In the genomic region with DNA sequence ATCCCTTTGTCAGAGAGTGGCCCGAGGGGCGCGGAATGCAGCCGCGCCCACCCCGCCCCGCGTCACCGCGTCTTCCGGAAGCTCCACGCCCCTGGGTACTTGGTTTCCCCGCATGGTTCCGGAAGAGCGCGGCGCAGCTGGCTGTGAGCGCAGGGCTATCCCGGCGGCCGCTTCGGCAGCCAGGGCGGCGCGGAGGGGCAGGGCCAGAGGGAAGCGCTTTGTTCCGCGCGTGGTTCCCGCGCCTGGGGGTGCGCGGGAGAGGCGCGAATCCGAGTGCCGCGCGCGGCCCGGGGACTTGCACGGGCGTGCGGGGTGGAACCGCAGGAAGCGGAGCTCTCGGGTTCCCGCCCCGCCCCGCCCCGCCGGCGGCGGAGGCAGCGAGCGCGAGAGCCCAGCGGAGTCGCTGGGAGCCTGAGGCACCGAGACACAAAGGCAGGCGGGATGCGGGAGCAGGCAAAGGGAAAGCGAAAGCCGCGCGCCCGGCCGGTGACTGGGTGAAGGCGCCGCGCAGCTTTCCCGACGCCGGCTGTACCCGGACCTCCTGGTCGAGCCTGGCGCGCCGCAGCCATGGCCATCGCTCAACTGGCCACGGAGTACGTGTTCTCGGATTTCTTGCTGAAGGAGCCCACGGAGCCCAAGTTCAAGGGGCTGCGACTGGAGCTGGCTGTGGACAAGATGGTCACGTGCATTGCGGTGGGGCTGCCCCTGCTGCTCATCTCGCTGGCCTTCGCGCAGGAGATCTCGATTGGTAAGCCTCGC, we compare ENCODE assay signal across 8 cellular contexts. TPM values are rescaled to one million over a fixed set of nuclear protein-coding genes. Genes with fewer than 3 reads are reported as not detected.
A peak's percentile ranks its signal among the peaks of the same experiment; 100 is the strongest.
DNase-seq lines count a peak whose midpoint lies in the region; ATAC-seq and TF ChIP-seq lines count a peak whose summit lies in the region.

A gene with protein sequence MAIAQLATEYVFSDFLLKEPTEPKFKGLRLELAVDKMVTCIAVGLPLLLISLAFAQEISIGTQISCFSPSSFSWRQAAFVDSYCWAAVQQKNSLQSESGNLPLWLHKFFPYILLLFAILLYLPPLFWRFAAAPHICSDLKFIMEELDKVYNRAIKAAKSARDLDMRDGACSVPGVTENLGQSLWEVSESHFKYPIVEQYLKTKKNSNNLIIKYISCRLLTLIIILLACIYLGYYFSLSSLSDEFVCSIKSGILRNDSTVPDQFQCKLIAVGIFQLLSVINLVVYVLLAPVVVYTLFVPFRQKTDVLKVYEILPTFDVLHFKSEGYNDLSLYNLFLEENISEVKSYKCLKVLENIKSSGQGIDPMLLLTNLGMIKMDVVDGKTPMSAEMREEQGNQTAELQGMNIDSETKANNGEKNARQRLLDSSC (plus strand): TSS at position 96 of the 759 bp plus-strand sequence. CDS start 472 bp downstream, at position 568.

- peak; percentile 89 for ATAC-seq in GM21717 (IDR thresholded peaks at IDR 0.05; ENCODE audit: unreplicated experiment)
- peak; percentile 80 to 90 (median 88) for ATAC-seq in natural killer cell
- ATAC-seq in stimulated activated naive CD8-positive, alpha-beta T cell treated with anti-CD3 and anti-CD28 coated beads, Interleukin-15, Interleukin-2, amounts not matched to agents 100 U/mL and 50 U/mL, for 24 hours: peak; percentile 92

- no peak within 1 kb of the TSS for H3K4me3 Mint-ChIP-seq in activated T-helper 1 cell treated with anti-CD3 and anti-CD28 coated beads, Interleukin-12 subunit alpha, Interleukin-12 subunit beta, Interleukin-2, Interleukin-4 antibody, amounts not matched to agents 30 ng/mL and 10 ng/mL and 1 ng/mL, durations not matched to agents 14 hours and 24 hours and 36 hours
- no peak within 1 kb of the TSS for H3K4me3 Mint-ChIP-seq in natural killer cell

- H3K4me1 Mint-ChIP-seq in activated T-helper 1 cell treated with anti-CD3 and anti-CD28 coated beads, Interleukin-12 subunit alpha, Interleukin-12 subunit beta, Interleukin-2, Interleukin-4 antibody, amounts not matched to agents 30 ng/mL and 10 ng/mL and 1 ng/mL, durations not matched to agents 14 hours and 24 hours and 36 hours (ENCODE audit: low read depth): peaks cover 20% of the 10 kb centered on the region
- peaks cover 22 to 27% of the 10 kb centered on the region in 2 donors for H3K4me1 Mint-ChIP-seq in natural killer cell

- TF ChIP-seq CTCF in Peyer's patch (IDR thresholded peaks at IDR 0.05) (no peak), fibroblast of mammary gland (conservative IDR thresholded peaks at IDR 0.05; ENCODE audit: control insufficient read depth, insufficient read depth, low read depth, low read length) (no peak), natural killer cell (IDR thresholded peaks at IDR 0.05) (no peak)

- H3K27ac Mint-ChIP-seq in activated T-helper 1 cell treated with anti-CD3 and anti-CD28 coated beads, Interleukin-12 subunit alpha, Interleukin-12 subunit beta, Interleukin-2, Interleukin-4 antibody, amounts not matched to agents 30 ng/mL and 10 ng/mL and 1 ng/mL, durations not matched to agents 14 hours and 24 hours and 36 hours: peak within 1 kb of the TSS; percentile 88
- no peak within 1 kb of the TSS for H3K27ac Mint-ChIP-seq in natural killer cell

- no peaks in the 10 kb centered on the region for H3K27me3 ChIP-seq in Peyer's patch

- DNase-seq in DMS53 treated with DMSO at 0.1 percent for 48 hours (lab: John Stamatoyannopoulos, UW; ENCODE audit: unreplicated experiment): peak; percentile 85
- DNase-seq in Jurkat, Clone E6-1 (ENCODE audit: low read depth, low spot score): peak; percentile 71
- DNase-seq in Peyer's patch: peak; percentile 67 to 85 (median 84)
- peak; percentile 73 for DNase-seq in activated T-helper 1 cell treated with anti-CD3 and anti-CD28 coated beads, Interleukin-12 subunit alpha, Interleukin-12 subunit beta, Interleukin-2, Interleukin-4 antibody, amounts not matched to agents 30 ng/mL and 10 ng/mL and 1 ng/mL, durations not matched to agents 14 hours and 24 hours and 36 hours (ENCODE audit: low spot score)
- DNase-seq in fibroblast of mammary gland (ENCODE audit: low read depth): peak; percentile 72
- peak; percentile 61 for DNase-seq in natural killer cell
- peak; percentile 83 for DNase-seq in stimulated activated naive CD8-positive, alpha-beta T cell treated with anti-CD3 and anti-CD28 coated beads, Interleukin-15, Interleukin-2, amounts not matched to agents 100 U/mL and 50 U/mL, for 24 hours

- no peaks in the 10 kb centered on the region for H3K27me3 Mint-ChIP-seq in activated T-helper 1 cell treated with anti-CD3 and anti-CD28 coated beads, Interleukin-12 subunit alpha, Interleukin-12 subunit beta, Interleukin-2, Interleukin-4 antibody, amounts not matched to agents 30 ng/mL and 10 ng/mL and 1 ng/mL, durations not matched to agents 14 hours and 24 hours and 36 hours (ENCODE audit: insufficient read depth)
- no peaks in the 10 kb centered on the region for H3K27me3 Mint-ChIP-seq in natural killer cell (ENCODE audit: low read depth in 2 of 2)

- H3K4me1 ChIP-seq in Peyer's patch: peaks cover 0 to 33% (median 5%) of the 10 kb centered on the region in 4 donors

- peaks cover 6% of the 10 kb centered on the region for H3K9me3 Mint-ChIP-seq in activated T-helper 1 cell treated with anti-CD3 and anti-CD28 coated beads, Interleukin-12 subunit alpha, Interleukin-12 subunit beta, Interleukin-2, Interleukin-4 antibody, amounts not matched to agents 30 ng/mL and 10 ng/mL and 1 ng/mL, durations not matched to agents 14 hours and 24 hours and 36 hours
- H3K9me3 Mint-ChIP-seq in natural killer cell: no peaks in the 10 kb centered on the region

- peak within 1 kb of the TSS; percentile 86 to 98 (median 92) for H3K27ac ChIP-seq in Peyer's patch

- TF ChIP-seq POLR2A in Peyer's patch (IDR thresholded peaks at IDR 0.05): peak; percentile 46 to 57

- intact Hi-C loops in activated T-helper 1 cell treated with anti-CD3 and anti-CD28 coated beads, Interleukin-12 subunit alpha, Interleukin-12 subunit beta, Interleukin-2, Interleukin-4 antibody, amounts not matched to agents 30 ng/mL and 10 ng/mL and 1 ng/mL, durations not matched to agents 14 hours and 24 hours and 36 hours (cut with micrococcal nuclease): loop anchor here (1.0 to 5.0 kb wide), 10 partner anchors 18 to 1103 kb away; a partner anchor contains a TSS
- intact Hi-C loops in natural killer cell (cut with micrococcal nuclease): loop anchor here (5.0 kb wide), 2 partner anchors 343 to 387 kb away; a partner anchor contains a TSS

- H3K4me3 ChIP-seq in Jurkat, Clone E6-1 (ENCODE audit: low read length): peak within 1 kb of the TSS; percentile 93
- H3K4me3 ChIP-seq in Peyer's patch: peak within 1 kb of the TSS; percentile 72 to 88 (median 84)
- H3K4me3 ChIP-seq in fibroblast of mammary gland (ENCODE audit: control insufficient read depth, low read depth, low read length): peak within 1 kb of the TSS; percentile 85

- no peaks in the 10 kb centered on the region for H3K9me3 ChIP-seq in Peyer's patch

- H3K36me3 ChIP-seq in Peyer's patch: no peaks in the 10 kb centered on the region

- H3K36me3 Mint-ChIP-seq in activated T-helper 1 cell treated with anti-CD3 and anti-CD28 coated beads, Interleukin-12 subunit alpha, Interleukin-12 subunit beta, Interleukin-2, Interleukin-4 antibody, amounts not matched to agents 30 ng/mL and 10 ng/mL and 1 ng/mL, durations not matched to agents 14 hours and 24 hours and 36 hours (ENCODE audit: low read depth): no peaks in the 10 kb centered on the region
- no peaks in the 10 kb centered on the region for H3K36me3 Mint-ChIP-seq in natural killer cell

RNA-seq across cellular contexts. Expression of the gene that starts here (rescaled TPM):
- polyA plus RNA-seq in Jurkat, Clone E6-1 (2012; ENCODE audit: insufficient read depth, insufficient read length): 19.4 TPM
- 10 to 100 TPM in 1 of 4 donors, 1 to 10 TPM in 3; 5.8 to 10.9 (median 8.6) TPM for total RNA-seq in Peyer's patch
- total RNA-seq in activated T-helper 1 cell treated with anti-CD3 and anti-CD28 coated beads, Interleukin-12 subunit alpha, Interleukin-12 subunit beta, Interleukin-2, Interleukin-4 antibody, amounts not matched to agents 30 ng/mL and 10 ng/mL and 1 ng/mL, durations not matched to agents 14 hours and 24 hours and 36 hours: 20.8 and 21.9 TPM in 2 replicates
- 10 to 100 TPM in 2 of 3 donors, 1 to 10 TPM in 1; 8.6 to 13.6 (median 13.4) TPM for total RNA-seq in natural killer cell

Comparison
In these comparisons a context has a peak if more than half of its experiments do, and no peak if none do; other contexts are left out.
1. Peak in every context shown above with its lines: DNase-seq, ATAC-seq, H3K4me3 ChIP-seq and H3K27ac ChIP-seq.